In genomic region chr15:55240125-55240760, GRCh38 we compare ENCODE assay signal across 25 cellular contexts. TPM values are rescaled to one million over a fixed set of nuclear protein-coding genes. Genes with fewer than 3 reads are reported as not detected.
DNase-seq lines count a peak whose midpoint lies in the region; ATAC-seq, FAIRE-seq and TF ChIP-seq lines count a peak whose summit lies in the region.
"Had no signal": no experiment of that assay in that cellular context is flagged by ENCODE, and none has a peak within 500 bp of the region (broad histone marks: within the 10 kb centered on the region; RNA-seq: fewer than 3 reads in every experiment).

No MANE protein-coding gene starts in this region.

- POLR2A ChIA-PET in activated CD8-positive, alpha-beta T cell treated with anti-CD3 and anti-CD28 coated beads for 36 hours (lab: Charles Lee) = interaction anchor here (0.9 to 2.5 kb wide), 4 partner anchors 10 to 41 kb away, joined by 3 to 9 read pairs (median 4); no protein-coding TSS in a partner anchor
- POLR2A ChIA-PET in endothelial cell of umbilical vein (lab: Charles Lee) = no interaction called here

- TF ChIP-seq POLR2A in endothelial cell of umbilical vein (IDR thresholded peaks at IDR 0.05; ENCODE audit: low read depth, low read length) = no peak

- no TSS peak for BruUV-seq in endothelial cell of umbilical vein (replicated peaks; lab: Mats Ljungman, UMichigan)

- peaks cover 82% of the 10 kb centered on the region for H3K36me3 Mint-ChIP-seq in activated T-cell treated with anti-CD3 and anti-CD28 coated beads, Interleukin-2, amount 50 U/mL, for 24 hours (ENCODE audit: low read depth)
- peaks cover 54% of the 10 kb centered on the region for H3K36me3 Mint-ChIP-seq in activated CD8-positive, alpha-beta T cell treated with anti-CD3 and anti-CD28 coated beads for 36 hours (ENCODE audit: low read depth)

- dilution Hi-C loops in endothelial cell of umbilical vein (cut with MboI; ENCODE audit: extremely low pct_ligation_motif_present, low sequenced_read_pairs) = no loop called here

- H3K27me3 ChIP-seq in endothelial cell of umbilical vein (ENCODE audit: control insufficient read depth in 2 of 2, insufficient read depth in 2 of 2, low read length in 2 of 2) = no peaks in the 10 kb centered on the region
- H3K27me3 ChIP-seq: BLaER1 had no signal

- H3K27ac Mint-ChIP-seq in activated T-cell treated with anti-CD3 and anti-CD28 coated beads, Interleukin-2, amount 50 U/mL, for 24 hours = peak overlapping the region; percentile 96
- H3K27ac Mint-ChIP-seq in activated CD8-positive, alpha-beta T cell treated with anti-CD3 and anti-CD28 coated beads for 36 hours = peak overlapping the region; percentile 89
- H3K27ac Mint-ChIP-seq: memory B cell had no signal

- no peaks in the 10 kb centered on the region for H3K36me3 ChIP-seq in endothelial cell of umbilical vein (ENCODE audit: control insufficient read depth in 2 of 2, extremely low read depth in 1 of 2, insufficient read depth in 2 of 2, low read length in 2 of 2)
- H3K36me3 ChIP-seq: BLaER1 had no signal

- no peaks in the 10 kb centered on the region for H3K9me3 Mint-ChIP-seq in activated T-cell treated with anti-CD3 and anti-CD28 coated beads, Interleukin-2, amount 50 U/mL, for 24 hours
- H3K9me3 Mint-ChIP-seq in activated CD8-positive, alpha-beta T cell treated with anti-CD3 and anti-CD28 coated beads for 36 hours = no peaks in the 10 kb centered on the region
- H3K9me3 Mint-ChIP-seq: memory B cell had no signal

- peaks cover 14% of the 10 kb centered on the region for H3K4me1 ChIP-seq in endothelial cell of umbilical vein (ENCODE audit: control insufficient read depth, extremely low read depth, insufficient read depth, low read length)
- H3K4me1 ChIP-seq: BLaER1 had no signal

- no peak overlapping the region for H3K4me3 ChIP-seq in endothelial cell of umbilical vein (replicated peaks in 1 of 3; ENCODE audit: insufficient read depth in 1 of 3, low read depth in 1 of 3, low read length in 3 of 3)
- H3K4me3 ChIP-seq: BLaER1, PC-9, skin epidermis had no signal

- no peaks in the 10 kb centered on the region for H3K27me3 Mint-ChIP-seq in activated T-cell treated with anti-CD3 and anti-CD28 coated beads, Interleukin-2, amount 50 U/mL, for 24 hours
- H3K27me3 Mint-ChIP-seq in activated CD8-positive, alpha-beta T cell treated with anti-CD3 and anti-CD28 coated beads for 36 hours = no peaks in the 10 kb centered on the region
- H3K27me3 Mint-ChIP-seq: memory B cell had no signal

- peaks cover 91% of the 10 kb centered on the region for H3K4me1 Mint-ChIP-seq in activated T-cell treated with anti-CD3 and anti-CD28 coated beads, Interleukin-2, amount 50 U/mL, for 24 hours (ENCODE audit: low read depth)
- peaks cover 83% of the 10 kb centered on the region for H3K4me1 Mint-ChIP-seq in activated CD8-positive, alpha-beta T cell treated with anti-CD3 and anti-CD28 coated beads for 36 hours (ENCODE audit: low read depth)

- peak overlapping the region; percentile 58 for H2AFZ ChIP-seq in endothelial cell of umbilical vein (ENCODE audit: low read depth, low read length)
- H2AFZ ChIP-seq: PC-9 had no signal

- no peak for DNase-seq in activated T-cell treated with anti-CD3 and anti-CD28 coated beads, Interleukin-2, amount 50 U/mL, for 24 hours
- DNase-seq in activated T-cell treated with anti-CD3 and anti-CD28 coated beads for 4 hours (no peak), endothelial cell of umbilical vein (ENCODE audit: low read depth, low spot score) (peak; percentile 79), HT-29 (ENCODE audit: low spot score) (no peak), RKO (ENCODE audit: low spot score) (no peak)
- no peak for DNase-seq in activated CD8-positive, alpha-beta T cell treated with anti-CD3 and anti-CD28 coated beads for 36 hours
- DNase-seq in stimulated activated naive CD8-positive, alpha-beta T cell treated with anti-CD3 and anti-CD28 coated beads, Interleukin-15, Interleukin-2, amounts not matched to agents 100 U/mL and 50 U/mL, for 24 hours = no peak
- DNase-seq: ACHN; activated CD4-positive, alpha-beta T cell treated with anti-CD3 and anti-CD28 coated beads for 4 hours; cerebellar nuclear complex; head of caudate nucleus; KBM-7; MM.1S; NCI-H1436; NCI-H510A treated with DMSO at 0.1 percent for 48 hours; occipital lobe; PC-9; SHP77 treated with DMSO at 0.1 percent for 48 hours; SW 1271 had no signal

- peak; percentile 28 for ATAC-seq in activated CD8-positive, alpha-beta T cell treated with anti-CD3 and anti-CD28 coated beads for 36 hours
- ATAC-seq in stimulated activated naive CD8-positive, alpha-beta T cell treated with anti-CD3 and anti-CD28 coated beads, Interleukin-15, Interleukin-2, amounts not matched to agents 100 U/mL and 50 U/mL, for 24 hours = peak; percentile 16
- no peak for ATAC-seq in GM19035 (IDR thresholded peaks at IDR 0.05; ENCODE audit: unreplicated experiment)

- no peak overlapping the region for H3K4me2 ChIP-seq in endothelial cell of umbilical vein (ENCODE audit: insufficient read depth, low read length)
- H3K4me2 ChIP-seq: BLaER1, PC-9 had no signal

- intact Hi-C loops in activated CD8-positive, alpha-beta T cell treated with anti-CD3 and anti-CD28 coated beads for 36 hours (cut with micrococcal nuclease) = loop anchor here (5.0 kb wide), 1 partner anchor 37 kb away; no protein-coding TSS in a partner anchor
- intact Hi-C loops in endothelial cell of umbilical vein (cut with micrococcal nuclease) = no loop called here

- no peak overlapping the region for H3K9ac ChIP-seq in endothelial cell of umbilical vein (replicated peaks; ENCODE audit: extremely low read depth, insufficient read depth, low read length)
- H3K9ac ChIP-seq: BLaER1 had no signal

- CTCF ChIA-PET in activated CD8-positive, alpha-beta T cell treated with anti-CD3 and anti-CD28 coated beads for 36 hours (lab: Charles Lee) = interaction anchor here (0.9 to 1.4 kb wide), 3 partner anchors 10 to 18 kb away, joined by 3 read pairs; no protein-coding TSS in a partner anchor
- CTCF ChIA-PET in endothelial cell of umbilical vein (lab: Charles Lee) = interaction anchor here (1.0 to 1.4 kb wide), 4 partner anchors 9 to 51 kb away, joined by 3 to 4 read pairs (median 4); no protein-coding TSS in a partner anchor

- no peaks in the 10 kb centered on the region for H3K79me2 ChIP-seq in endothelial cell of umbilical vein (ENCODE audit: control insufficient read depth, insufficient read depth, low read length)

- H3K9me3 ChIP-seq in endothelial cell of umbilical vein (replicated peaks; ENCODE audit: control insufficient read depth, insufficient read depth, low read length) = no peaks in the 10 kb centered on the region
- H3K9me3 ChIP-seq: BLaER1 had no signal

- FAIRE-seq in endothelial cell of umbilical vein (lab: Jason Lieb, UNC) = peak; percentile 48
- FAIRE-seq: D721Med, GM12891 had no signal

- H4K20me1 ChIP-seq in endothelial cell of umbilical vein (replicated peaks; ENCODE audit: control insufficient read depth, extremely low read depth, insufficient read depth, low read length) = no peaks in the 10 kb centered on the region
- H4K20me1 ChIP-seq: BLaER1 had no signal

- H3K27ac ChIP-seq in endothelial cell of umbilical vein (ENCODE audit: insufficient read depth, low read depth, low read length) = no peak overlapping the region
- H3K27ac ChIP-seq: BLaER1, PC-9, skin epidermis had no signal

- no peak overlapping the region for H3K4me3 Mint-ChIP-seq in activated T-cell treated with anti-CD3 and anti-CD28 coated beads, Interleukin-2, amount 50 U/mL, for 24 hours
- no peak overlapping the region for H3K4me3 Mint-ChIP-seq in activated CD8-positive, alpha-beta T cell treated with anti-CD3 and anti-CD28 coated beads for 36 hours
- H3K4me3 Mint-ChIP-seq: memory B cell had no signal

- no peaks in the 10 kb centered on the region for H3K9me1 ChIP-seq in endothelial cell of umbilical vein (replicated peaks; ENCODE audit: control insufficient read depth, extremely low read depth, insufficient read depth, low read length)

- no peak for TF ChIP-seq CTCF in activated CD8-positive, alpha-beta T cell treated with anti-CD3 and anti-CD28 coated beads for 36 hours (IDR thresholded peaks at IDR 0.05)
- TF ChIP-seq CTCF in endothelial cell of umbilical vein (IDR thresholded peaks at IDR 0.05; ENCODE audit: extremely low read depth in 1 of 2, insufficient read depth in 1 of 2, low read depth in 1 of 2, low read length in 2 of 2) = no peak

TF ChIP-seq in endothelial cell of umbilical vein, 7 proteins besides CTCF, POLR2A, EP300 and RAD21 (continues in another document):
- TF ChIP-seq POLR2AphosphoS5 (IDR thresholded peaks at IDR 0.05; ENCODE audit: insufficient read depth, low read depth, low read length) (no peak), FOS (IDR thresholded peaks at IDR 0.05; ENCODE audit: borderline replicate concordance, insufficient read depth, low read length) (no peak), JUN (IDR thresholded peaks at IDR 0.05; ENCODE audit: borderline replicate concordance, insufficient read depth, insufficient read length, low read depth) (no peak), EZH2 (IDR thresholded peaks at IDR 0.05; ENCODE audit: borderline replicate concordance, low read depth, low read length, severe bottlenecking) (no peak), MYC (IDR thresholded peaks at IDR 0.05; ENCODE audit: low read depth, low read length) (no peak)

RNA-seq across cellular contexts. Expression of gene RSL24D1, which starts 43.5 kb away (rescaled TPM):
- total RNA-seq in activated CD8-positive, alpha-beta T cell treated with anti-CD3 and anti-CD28 coated beads for 36 hours = 100 to 1,000 TPM; 183 to 194 TPM
- 58.2 and 60.0 TPM in 2 replicates for total RNA-seq in endothelial cell of umbilical vein
- polyA plus RNA-seq in endothelial cell of umbilical vein = 12.4 and 18.4 TPM in 2 replicates
- polyA plus RNA-seq in endothelial cell of umbilical vein (2011; cell fraction: cytosol; rRNA removed) = 27.6 and 28.7 TPM in 2 replicates
- 14.1 and 17.7 TPM in 2 replicates for polyA plus RNA-seq in endothelial cell of umbilical vein (2011; cell fraction: nucleus; rRNA removed)
- polyA plus RNA-seq in endothelial cell of umbilical vein (2012) = 59.3 and 83.7 TPM in 2 replicates
- polyA minus RNA-seq in endothelial cell of umbilical vein = 14.6 and 18.0 TPM in 2 replicates
- polyA minus RNA-seq in endothelial cell of umbilical vein (2011; cell fraction: cytosol; rRNA and poly(A)+ RNA removed) = 29.3 TPM
- polyA minus RNA-seq in endothelial cell of umbilical vein (2011; cell fraction: nucleus; rRNA and poly(A)+ RNA removed) = 29.6 and 34.9 TPM in 2 replicates
- 38.6 and 52.6 TPM in 2 replicates for total RNA-seq in HT-29 (2014; rRNA removed; shearing (Covaris generic))

RNA-seq across cellular contexts. Expression of gene RAB27A, which starts 49.4 kb away (rescaled TPM):
- total RNA-seq in activated CD8-positive, alpha-beta T cell treated with anti-CD3 and anti-CD28 coated beads for 36 hours = 100 to 1,000 TPM; 122 to 125 TPM
- total RNA-seq in endothelial cell of umbilical vein = 30.9 and 31.1 TPM in 2 replicates
- 5.7 and 7.3 TPM in 2 replicates for polyA plus RNA-seq in endothelial cell of umbilical vein
- polyA plus RNA-seq in endothelial cell of umbilical vein (2011; cell fraction: cytosol; rRNA removed) = 12.4 and 13.1 TPM in 2 replicates
- 7.6 and 12.2 TPM in 2 replicates for polyA plus RNA-seq in endothelial cell of umbilical vein (2011; cell fraction: nucleus; rRNA removed)
- polyA plus RNA-seq in endothelial cell of umbilical vein (2012) = 24.8 and 27.2 TPM in 2 replicates
- 7.3 and 10.0 TPM in 2 replicates for polyA minus RNA-seq in endothelial cell of umbilical vein
- polyA minus RNA-seq in endothelial cell of umbilical vein (2011; cell fraction: cytosol; rRNA and poly(A)+ RNA removed) = 11.7 TPM
- polyA minus RNA-seq in endothelial cell of umbilical vein (2011; cell fraction: nucleus; rRNA and poly(A)+ RNA removed) = 7.2 and 8.3 TPM in 2 replicates
- total RNA-seq in HT-29 (2014; rRNA removed; shearing (Covaris generic)) = 0.63 and 1.4 TPM in 2 replicates

Comparison
In these comparisons a context has a peak if more than half of its experiments do, and no peak if none do; other contexts are left out.
1. RNA of gene RAB27A, which starts 49.4 kb away (total RNA-seq): 122 to 125 TPM in activated CD8-positive, alpha-beta T cell treated with anti-CD3 and anti-CD28 coated beads for 36 hours and 30.9 to 31.1 TPM in endothelial cell of umbilical vein; 0.63 to 1.4 TPM in HT-29; every median in the first group is over 10 times any median in the second.